ENCODE assay signal across 1 cellular context in genomic region chr1:109790329-109790728, GRCh38.
TF ChIP-seq lines count a peak whose summit lies in the region.

No MANE protein-coding gene starts in this region.

TF ChIP-seq in K562, 482 proteins besides CTCF, POLR2A, EP300 and RAD21 (continued from another document and continues in another):
- TF ChIP-seq ZMIZ1 (IDR thresholded peaks at IDR 0.05; ENCODE audit: low read depth in 2 of 2, low read length in 2 of 2), result no peak
- TF ChIP-seq SMARCA5 (IDR thresholded peaks at IDR 0.05), result peak; percentile 77
- TF ChIP-seq MBD1 (CRISPR knock-in tag; IDR thresholded peaks at IDR 0.05), result no peak
- no peak for TF ChIP-seq JUNB (CRISPR knock-in tag; conservative IDR thresholded peaks at IDR 0.05)
- TF ChIP-seq SUPT5H (IDR thresholded peaks at IDR 0.05), result no peak
- TF ChIP-seq CGGBP1 (CRISPR knock-in tag; IDR thresholded peaks at IDR 0.05), result no peak
- 0 out of 4 replicates have a peak, but pooled peaks of 1 of the 2 experiments have one; percentile 28 for TF ChIP-seq MNT (conservative IDR thresholded peaks at IDR 0.05)
- no peak for TF ChIP-seq POU5F1 (IDR thresholded peaks at IDR 0.05; ENCODE audit: borderline replicate concordance, low read depth, low read length, partially characterized antibody)
- 0 out of 4 replicates have a peak, but pooled peaks of 1 of the 2 experiments have one; percentile 13 for TF ChIP-seq SRF (CRISPR knock-in tag; IDR thresholded peaks at IDR 0.05)
- TF ChIP-seq POLR2B (IDR thresholded peaks at IDR 0.05; ENCODE audit: low read depth, partially characterized antibody), result no peak
- TF ChIP-seq SMARCE1 (IDR thresholded peaks at IDR 0.05), result no peak; the same call in 1 of the 2 replicates
- TF ChIP-seq PHF8 (IDR thresholded peaks at IDR 0.05; ENCODE audit: borderline replicate concordance, low read length), result no peak
- TF ChIP-seq FOXK2 (conservative IDR thresholded peaks at IDR 0.05 in 1 of 2, IDR thresholded peaks at IDR 0.05 in 1 of 2; ENCODE audit: low read depth in 2 of 2), result no peak
- peak; percentile 69 for TF ChIP-seq HDAC2 (IDR thresholded peaks at IDR 0.05)
- TF ChIP-seq ZSCAN32 (CRISPR knock-in tag; IDR thresholded peaks at IDR 0.05), result no peak
- no peak for TF ChIP-seq CREBBP (IDR thresholded peaks at IDR 0.05; ENCODE audit: low read depth, low read length)
- TF ChIP-seq CREB3 (tag; conservative IDR thresholded peaks at IDR 0.05; ENCODE audit: low read depth), result no peak
- no peak for TF ChIP-seq MYC (IDR thresholded peaks at IDR 0.05; ENCODE audit: low read depth, low read length)
- no peak for TF ChIP-seq MYC (CRISPR knock-in tag; IDR thresholded peaks at IDR 0.05; ENCODE audit: borderline replicate concordance, low read depth)
- peak; percentile 10; the same call in 1 of the 2 replicates for TF ChIP-seq ZNF24 (IDR thresholded peaks at IDR 0.05)
- TF ChIP-seq BRF1 (IDR thresholded peaks at IDR 0.05; ENCODE audit: borderline replicate concordance, extremely low read depth, insufficient read length), result no peak
- no peak for TF ChIP-seq ATF6 (CRISPR knock-in tag; IDR thresholded peaks at IDR 0.05)
- TF ChIP-seq DLX4 (CRISPR knock-in tag; IDR thresholded peaks at IDR 0.05), result no peak
- TF ChIP-seq XRCC5 (IDR thresholded peaks at IDR 0.05; ENCODE audit: low read depth, low read length), result no peak
- TF ChIP-seq RCOR1 (IDR thresholded peaks at IDR 0.05; ENCODE audit: borderline replicate concordance in 1 of 2, low read depth in 2 of 2, low read length in 2 of 2), result peak in 1 of 2 experiments; percentile 56; a peak in 2 of 4 replicates
- TF ChIP-seq TEAD2 (tag; IDR thresholded peaks at IDR 0.05), result no peak
- peak; percentile 84 to 90 for TF ChIP-seq KDM1A (IDR thresholded peaks at IDR 0.05)
- TF ChIP-seq FUS (optimal IDR thresholded peaks at IDR 0.05; ENCODE audit: low read depth, low read length), result no peak
- TF ChIP-seq DACH1 (IDR thresholded peaks at IDR 0.05; ENCODE audit: partially characterized antibody), result no peak
- peak; percentile 96 for TF ChIP-seq CHD4 (IDR thresholded peaks at IDR 0.05; ENCODE audit: insufficient read depth, insufficient replicate concordance, low read depth, low read length, poor library complexity, severe bottlenecking)
- TF ChIP-seq PBX2 (CRISPR knock-in tag; IDR thresholded peaks at IDR 0.05; ENCODE audit: low read depth), result no peak
- TF ChIP-seq PBX2 (tag; conservative IDR thresholded peaks at IDR 0.05; ENCODE audit: low read depth), result no peak
- TF ChIP-seq EHMT2 (IDR thresholded peaks at IDR 0.05), result no peak
- 0 out of 2 replicates have a peak, but pooled peaks have one; percentile 26 for TF ChIP-seq ZKSCAN8 (CRISPR knock-in tag; IDR thresholded peaks at IDR 0.05)
- no peak for TF ChIP-seq DIDO1 (tag; IDR thresholded peaks at IDR 0.05; ENCODE audit: low read depth)
- no peak for TF ChIP-seq HNRNPLL (IDR thresholded peaks at IDR 0.05; ENCODE audit: low read depth, low read length, poor library complexity, severe bottlenecking)
- TF ChIP-seq RBM25 (IDR thresholded peaks at IDR 0.05; ENCODE audit: low read depth, low read length, severe bottlenecking), result peak; percentile 97
- TF ChIP-seq HSF4 (CRISPR knock-in tag; IDR thresholded peaks at IDR 0.05; ENCODE audit: borderline replicate concordance), result no peak
- peak; percentile 96 for TF ChIP-seq BCOR (IDR thresholded peaks at IDR 0.05)
- no peak for TF ChIP-seq MEIS2 (IDR thresholded peaks at IDR 0.05; ENCODE audit: partially characterized antibody)
- no peak for TF ChIP-seq ZNF717 (CRISPR knock-in tag; IDR thresholded peaks at IDR 0.05)
- TF ChIP-seq SAFB (IDR thresholded peaks at IDR 0.05; ENCODE audit: borderline replicate concordance, low read depth, low read length), result no peak
- no peak for TF ChIP-seq USF1 (CRISPR knock-in tag; IDR thresholded peaks at IDR 0.05)
- TF ChIP-seq BRD9 (IDR thresholded peaks at IDR 0.05; ENCODE audit: low read depth, partially characterized antibody), result peak; percentile 41
- TF ChIP-seq ARID3A (IDR thresholded peaks at IDR 0.05; ENCODE audit: borderline replicate concordance, low read depth, low read length), result no peak
- TF ChIP-seq CBFA2T2 (conservative IDR thresholded peaks at IDR 0.05), result no peak
- no peak for TF ChIP-seq ZNF431 (CRISPR knock-in tag; IDR thresholded peaks at IDR 0.05)
- TF ChIP-seq CBX3 (IDR thresholded peaks at IDR 0.05; ENCODE audit: borderline replicate concordance in 1 of 2, low read length in 2 of 2), result 0 out of 3 replicates have a peak, but pooled peaks of 1 of the 2 experiments have one; percentile 20
- TF ChIP-seq ZFP36 (IDR thresholded peaks at IDR 0.05; ENCODE audit: low read depth, low read length, partially characterized antibody), result peak; percentile 38
- TF ChIP-seq ZBTB43 (CRISPR knock-in tag; IDR thresholded peaks at IDR 0.05), result no peak
